In genomic region chr6:7282097-7282906, GRCh38 we compare ENCODE assay signal across 16 cellular contexts. TPM values are rescaled to one million over a fixed set of nuclear protein-coding genes. Genes with fewer than 3 reads are reported as not detected.
DNase-seq lines count a peak whose midpoint lies in the region; ATAC-seq, FAIRE-seq and TF ChIP-seq lines count a peak whose summit lies in the region.
"Had no signal": no experiment of that assay in that cellular context is flagged by ENCODE, and none has a peak within 500 bp of the region (broad histone marks: within the 10 kb centered on the region; RNA-seq: fewer than 3 reads in every experiment).

No MANE protein-coding gene starts in this region.

- no peaks in the 10 kb centered on the region for H4K20me1 ChIP-seq in BLaER1 treated with 17β-estradiol and CSF1 and Interleukin-3, amounts not matched to agents 10 nM and 100 nM

- FAIRE-seq in RCC 7860 (lab: Jason Lieb, UNC), result no peak

- WGBS in suprapubic skin, result 77% methylated on average over 10 of the region's 10 CpGs

- peaks cover 17% of the 10 kb centered on the region for H3K4me1 Mint-ChIP-seq in T-helper 2 cell treated with Interferon-gamma antibody and Interleukin-4, amounts not matched to agents 5 μg/mL and 100 μg/mL, for 36 hours (ENCODE audit: low read depth)
- H3K4me1 Mint-ChIP-seq in endothelial cell (ENCODE audit: unreplicated experiment), result peaks cover 13% of the 10 kb centered on the region

- TF ChIP-seq EP300 in suprapubic skin (IDR thresholded peaks at IDR 0.05), result no peak

- no peak overlapping the region for H3K4me3 ChIP-seq in BLaER1 treated with 17β-estradiol and CSF1 and Interleukin-3, amounts not matched to agents 10 nM and 100 nM
- no peak overlapping the region for H3K4me3 ChIP-seq in upper lobe of right lung
- H3K4me3 ChIP-seq in suprapubic skin, result no peak overlapping the region
- H3K4me3 ChIP-seq: skin epidermis had no signal

- no peaks in the 10 kb centered on the region for H3K9me3 Mint-ChIP-seq in T-helper 2 cell treated with Interferon-gamma antibody and Interleukin-4, amounts not matched to agents 5 μg/mL and 100 μg/mL, for 36 hours
- H3K9me3 Mint-ChIP-seq in endothelial cell (ENCODE audit: unreplicated experiment), result no peaks in the 10 kb centered on the region

- H3K4me2 ChIP-seq in BLaER1 treated with 17β-estradiol and CSF1 and Interleukin-3, amounts not matched to agents 10 nM and 100 nM, result peak overlapping the region; percentile 36 to 70 (median 59)

- H3K9ac ChIP-seq in BLaER1 treated with 17β-estradiol and CSF1 and Interleukin-3, amounts not matched to agents 10 nM and 100 nM, result no peak overlapping the region

- H3K36me3 Mint-ChIP-seq in T-helper 2 cell treated with Interferon-gamma antibody and Interleukin-4, amounts not matched to agents 5 μg/mL and 100 μg/mL, for 36 hours (ENCODE audit: low read depth), result peaks cover 34% of the 10 kb centered on the region
- no peaks in the 10 kb centered on the region for H3K36me3 Mint-ChIP-seq in endothelial cell (ENCODE audit: low read depth, unreplicated experiment)

- H3K27me3 Mint-ChIP-seq in T-helper 2 cell treated with Interferon-gamma antibody and Interleukin-4, amounts not matched to agents 5 μg/mL and 100 μg/mL, for 36 hours (ENCODE audit: low read depth), result no peaks in the 10 kb centered on the region
- H3K27me3 Mint-ChIP-seq in endothelial cell (ENCODE audit: unreplicated experiment), result peaks cover 1% of the 10 kb centered on the region

- no peak for TF ChIP-seq POLR2A in suprapubic skin (IDR thresholded peaks at IDR 0.05)

- peaks cover 26 to 44% (median 35%) of the 10 kb centered on the region in 11 experiments for H3K36me3 ChIP-seq in BLaER1 treated with 17β-estradiol and CSF1 and Interleukin-3, amounts not matched to agents 10 nM and 100 nM
- H3K36me3 ChIP-seq in upper lobe of right lung, result peaks cover 27% of the 10 kb centered on the region
- peaks cover 30% of the 10 kb centered on the region for H3K36me3 ChIP-seq in suprapubic skin

- peak overlapping the region in 5 of 11 experiments; percentile 11 to 36 (median 18); a peak in 10 of 22 replicates for H3K27ac ChIP-seq in BLaER1 treated with 17β-estradiol and CSF1 and Interleukin-3, amounts not matched to agents 10 nM and 100 nM
- H3K27ac ChIP-seq in upper lobe of right lung (no peak overlapping the region), suprapubic skin (no peak overlapping the region)

- DNase-seq in T-helper 2 cell treated with Interferon-gamma antibody and Interleukin-4, amounts not matched to agents 5 μg/mL and 100 μg/mL, for 36 hours (ENCODE audit: low spot score), result no peak
- DNase-seq in endothelial cell (ENCODE audit: low spot score), result no peak
- no peak for DNase-seq in RCC 7860 (ENCODE audit: low spot score)
- no peak for DNase-seq in upper lobe of right lung
- no peak for DNase-seq in kidney tubule cell (ENCODE audit: low spot score)
- no peak for DNase-seq in suprapubic skin (ENCODE audit: low spot score in 2 of 2)
- DNase-seq: AML-193, anterior cingulate cortex, DND-41, glutamatergic neuron, NCI-H2081, substantia nigra had no signal

- H3K27me3 ChIP-seq in BLaER1 treated with 17β-estradiol and CSF1 and Interleukin-3, amounts not matched to agents 10 nM and 100 nM, result no peaks in the 10 kb centered on the region
- H3K27me3 ChIP-seq in upper lobe of right lung (no peaks in the 10 kb centered on the region), suprapubic skin (no peaks in the 10 kb centered on the region)

- no peaks in the 10 kb centered on the region for H3K9me3 ChIP-seq in BLaER1 treated with 17β-estradiol and CSF1 and Interleukin-3, amounts not matched to agents 10 nM and 100 nM (replicated peaks in 1 of 11)
- H3K9me3 ChIP-seq in upper lobe of right lung (no peaks in the 10 kb centered on the region), suprapubic skin (no peaks in the 10 kb centered on the region)

- peak overlapping the region; percentile 64 for H3K27ac Mint-ChIP-seq in T-helper 2 cell treated with Interferon-gamma antibody and Interleukin-4, amounts not matched to agents 5 μg/mL and 100 μg/mL, for 36 hours
- H3K27ac Mint-ChIP-seq in endothelial cell (ENCODE audit: unreplicated experiment), result peak overlapping the region; percentile 28

- intact Hi-C loops in upper lobe of right lung (cut with DNase I), result loop anchor here (10.0 kb wide), 1 partner anchor 332 kb away; no protein-coding TSS in a partner anchor

- H3K4me1 ChIP-seq in BLaER1 treated with 17β-estradiol and CSF1 and Interleukin-3, amounts not matched to agents 10 nM and 100 nM, result peaks cover 31 to 37% (median 32%) of the 10 kb centered on the region in 10 experiments
- H3K4me1 ChIP-seq in upper lobe of right lung, result no peaks in the 10 kb centered on the region
- peaks cover 16% of the 10 kb centered on the region for H3K4me1 ChIP-seq in suprapubic skin

- H3K4me3 Mint-ChIP-seq in T-helper 2 cell treated with Interferon-gamma antibody and Interleukin-4, amounts not matched to agents 5 μg/mL and 100 μg/mL, for 36 hours, result peak overlapping the region; percentile 33
- H3K4me3 Mint-ChIP-seq in endothelial cell (ENCODE audit: unreplicated experiment), result no peak overlapping the region

- TF ChIP-seq CTCF in endothelial cell (IDR thresholded peaks at IDR 0.05; ENCODE audit: unreplicated experiment) (no peak), upper lobe of right lung (IDR thresholded peaks at IDR 0.05) (no peak), suprapubic skin (IDR thresholded peaks at IDR 0.05) (no peak)

- ATAC-seq in GM18873 (IDR thresholded peaks at IDR 0.05; ENCODE audit: low FRiP score, unreplicated experiment), result peak; percentile 42
- no peak for ATAC-seq in upper lobe of right lung
- ATAC-seq: Right ventricle myocardium inferior had no signal

RNA-seq across cellular contexts. Expression of gene SSR1, which starts 30.7 kb away (rescaled TPM):
- total RNA-seq in endothelial cell (ENCODE audit: unreplicated experiment) (132 TPM), upper lobe of right lung (128 TPM), suprapubic skin (10 to 100 TPM; 28.9 to 74.6 (median 39.2) TPM)
